Comparison of ENCODE assay signal across 11 cellular contexts in genomic region chr11:118176400-118177134, GRCh38. TPM values are rescaled to one million over a fixed set of nuclear protein-coding genes. Genes with fewer than 3 reads are reported as not detected.
DNase-seq lines count a peak whose midpoint lies in the region; ATAC-seq, FAIRE-seq and TF ChIP-seq lines count a peak whose summit lies in the region.
"Had no signal": no experiment of that assay in that cellular context is flagged by ENCODE, and none has a peak within 500 bp of the region (broad histone marks: within the 10 kb centered on the region; RNA-seq: fewer than 3 reads in every experiment).

Gene SCN2B (minus strand): TSS chr11:118176639. CDS start chr11:118176431, 208 bp downstream.

- H2BK5ac ChIP-seq in IMR-90 (ENCODE audit: low read depth, low read length, poor library complexity, severe bottlenecking), result no peak within 1 kb of the TSS

- H4K8ac ChIP-seq in IMR-90 (ENCODE audit: low read depth in 2 of 2, low read length in 2 of 2), result no peak within 1 kb of the TSS; a peak in 1 of 4 replicates

- H3K9ac ChIP-seq in IMR-90 (ENCODE audit: low read depth, low read length) (peak within 1 kb of the TSS; percentile 49; the same call in 1 of the 2 replicates), keratinocyte (ENCODE audit: control insufficient read depth, extremely low read depth, insufficient read depth, low read length) (peak within 1 kb of the TSS; percentile 55), skeletal muscle tissue (ENCODE audit: low read depth in 1 of 3, low read length in 3 of 3) (peak within 1 kb of the TSS; percentile 81 to 97 (median 85))

- no peak within 1 kb of the TSS for H2BK20ac ChIP-seq in IMR-90 (ENCODE audit: low read depth, low read length)

- TF ChIP-seq POLR2A in IMR-90 (IDR thresholded peaks at IDR 0.05; ENCODE audit: low read depth, low read length), result no peak

- no peak within 1 kb of the TSS for H3K27ac Mint-ChIP-seq in natural killer cell
- H3K27ac Mint-ChIP-seq: dendritic cell treated with granulocyte-macrophage colony-stimulating factor and Interleukin-4, amounts not matched to agents 40 ng/mL and 50 ng/mL, for 4 days had no signal

- no peak within 1 kb of the TSS for H3K14ac ChIP-seq in IMR-90 (replicated peaks; ENCODE audit: low read depth, low read length)

- peaks cover 10% of the 10 kb centered on the region for H3K27me3 ChIP-seq in IMR-90 (ENCODE audit: control insufficient read depth, insufficient read depth, low read length)
- no peaks in the 10 kb centered on the region for H3K27me3 ChIP-seq in keratinocyte (ENCODE audit: control insufficient read depth, extremely low read depth, insufficient read depth, low read length)
- no peaks in the 10 kb centered on the region for H3K27me3 ChIP-seq in skeletal muscle tissue (ENCODE audit: control insufficient read depth in 3 of 3, insufficient read depth in 3 of 3, low read length in 3 of 3)

- H3K9me3 ChIP-seq in IMR-90 (ENCODE audit: control insufficient read depth, insufficient read depth, low read length), result no peaks in the 10 kb centered on the region
- no peaks in the 10 kb centered on the region for H3K9me3 ChIP-seq in keratinocyte (ENCODE audit: control insufficient read depth, low read depth, low read length)
- no peaks in the 10 kb centered on the region for H3K9me3 ChIP-seq in skeletal muscle tissue (ENCODE audit: control insufficient read depth in 3 of 3, low read length in 3 of 3)
- H3K9me3 ChIP-seq: SJSA1 had no signal

- CTCF ChIA-PET in IMR-90 (lab: Yijun Ruan, JAX), result interaction anchor here (1.2 kb wide), 1 partner anchor 22 kb away, joined by 3 read pairs; no protein-coding TSS in a partner anchor

- POLR2A ChIA-PET in IMR-90 (lab: Charles Lee; ENCODE audit: unreplicated experiment), result no interaction called here

- H4K20me1 ChIP-seq in IMR-90 (ENCODE audit: insufficient read depth, low read length) (no peaks in the 10 kb centered on the region), keratinocyte (ENCODE audit: control insufficient read depth, extremely low read depth, insufficient read depth, low read length) (no peaks in the 10 kb centered on the region)

- DNase-seq in IMR-90 (peak; percentile 7), cerebellum (ENCODE audit: low spot score) (peak; percentile 89), keratinocyte (ENCODE audit: low read depth, low spot score) (no peak), natural killer cell (no peak), activated T-cell treated with anti-CD3 and anti-CD28 coated beads for 4 hours (no peak)
- DNase-seq: NCI-H146 had no signal

- no TSS peak for BruUV-seq in IMR-90 (replicated peaks; lab: Mats Ljungman, UMichigan)

- peak within 1 kb of the TSS; percentile 75 for H3K4me2 ChIP-seq in IMR-90 (ENCODE audit: low read depth, low read length)
- H3K4me2 ChIP-seq in keratinocyte (ENCODE audit: control insufficient read depth, extremely low read depth, insufficient read depth, low read depth, low read length), result peak within 1 kb of the TSS; percentile 87

- intact Hi-C loops in IMR-90 (cut with micrococcal nuclease), result no loop called here
- intact Hi-C loops in natural killer cell (cut with micrococcal nuclease), result loop anchor here (10.0 kb wide), 1 partner anchor 372 kb away; no protein-coding TSS in a partner anchor

- in situ Hi-C loops in IMR-90 (cut with MboI; ENCODE audit: low sequenced_read_pairs), result no loop called here

- WGBS in IMR-90 (ENCODE audit: extremely low coverage in 2 of 2, insufficient read length in 1 of 2), 2 experiments, result no CpG with 5 or more reads among the region's 10 CpGs

- no peak within 1 kb of the TSS for H3K4ac ChIP-seq in IMR-90 (ENCODE audit: low read depth, low read length)

- H4K91ac ChIP-seq in IMR-90 (ENCODE audit: insufficient read depth, low read depth, low read length), result peak within 1 kb of the TSS; percentile 31; the same call in 1 of the 2 replicates

- no peak for FAIRE-seq in keratinocyte (lab: Jason Lieb, UNC)

- H2BK120ac ChIP-seq in IMR-90 (ENCODE audit: low read depth, low read length), result no peak within 1 kb of the TSS

- TF ChIP-seq CTCF in IMR-90 (conservative IDR thresholded peaks at IDR 0.05; ENCODE audit: low read depth, low read length), result no peak
- TF ChIP-seq CTCF in keratinocyte (optimal IDR thresholded peaks at IDR 0.05 in 1 of 3, IDR thresholded peaks at IDR 0.05 in 1 of 3, conservative IDR thresholded peaks at IDR 0.05 in 1 of 3; ENCODE audit: extremely low read depth in 1 of 3, insufficient read depth in 2 of 3, low read length in 3 of 3), result no peak
- no peak for TF ChIP-seq CTCF in natural killer cell (IDR thresholded peaks at IDR 0.05)

- H3K36me3 ChIP-seq in IMR-90 (ENCODE audit: control insufficient read depth, insufficient read depth, low read length), result no peaks in the 10 kb centered on the region
- no peaks in the 10 kb centered on the region for H3K36me3 ChIP-seq in keratinocyte (ENCODE audit: control insufficient read depth in 2 of 2, extremely low read depth in 1 of 2, insufficient read depth in 2 of 2, low read length in 2 of 2)
- H3K36me3 ChIP-seq in skeletal muscle tissue (ENCODE audit: control insufficient read depth in 3 of 3, insufficient read depth in 3 of 3, low read length in 3 of 3), result no peaks in the 10 kb centered on the region
- H3K36me3 ChIP-seq: SJSA1 had no signal

- H3K4me1 Mint-ChIP-seq in natural killer cell, result no peaks in the 10 kb centered on the region

- no peak within 1 kb of the TSS; the same call in 1 of the 2 replicates for H3K56ac ChIP-seq in IMR-90 (ENCODE audit: extremely low read depth, insufficient read depth, low read length)

- H3K9me1 ChIP-seq in IMR-90 (ENCODE audit: insufficient read depth, low read length) (no peaks in the 10 kb centered on the region), keratinocyte (ENCODE audit: control insufficient read depth, extremely low read depth, insufficient read depth, low read length) (peaks cover 5% of the 10 kb centered on the region)

- no peak within 1 kb of the TSS for H3K23ac ChIP-seq in IMR-90 (ENCODE audit: low read depth, low read length)

- TF ChIP-seq RAD21 in IMR-90 (IDR thresholded peaks at IDR 0.05; ENCODE audit: low read length), result no peak

- H2AFZ ChIP-seq in IMR-90 (replicated peaks; ENCODE audit: low read length, poor library complexity) (no peak within 1 kb of the TSS), keratinocyte (ENCODE audit: control insufficient read depth, low read length) (peak within 1 kb of the TSS; percentile 92)

- ATAC-seq in IMR-90 (ENCODE audit: low read depth) (no peak), GM21786 (IDR thresholded peaks at IDR 0.05; ENCODE audit: unreplicated experiment) (no peak), natural killer cell (no peak), GM18498 (IDR thresholded peaks at IDR 0.05; ENCODE audit: unreplicated experiment) (no peak)

- H3K79me1 ChIP-seq in IMR-90 (ENCODE audit: low read depth in 1 of 2, low read length in 2 of 2), result no peaks in the 10 kb centered on the region

- H3K4me1 ChIP-seq in IMR-90 (ENCODE audit: control insufficient read depth, insufficient read depth, low read length) (peaks cover 5% of the 10 kb centered on the region; the same call in 1 of the 2 replicates), keratinocyte (ENCODE audit: control insufficient read depth, extremely low read depth, insufficient read depth, low read length) (peaks cover 38% of the 10 kb centered on the region), skeletal muscle tissue (ENCODE audit: control insufficient read depth in 3 of 3, insufficient read depth in 3 of 3, low read length in 3 of 3) (peaks cover 18 to 44% (median 42%) of the 10 kb centered on the region in 3 donors)
- H3K4me1 ChIP-seq: SJSA1 had no signal

- no peaks in the 10 kb centered on the region for H3K9me3 Mint-ChIP-seq in natural killer cell
- H3K9me3 Mint-ChIP-seq: dendritic cell treated with granulocyte-macrophage colony-stimulating factor and Interleukin-4, amounts not matched to agents 40 ng/mL and 50 ng/mL, for 4 days had no signal

- H2BK15ac ChIP-seq in IMR-90 (ENCODE audit: low read depth, low read length), result no peak within 1 kb of the TSS

- peak within 1 kb of the TSS; percentile 57; the same call in 1 of the 2 replicates for H3K18ac ChIP-seq in IMR-90 (ENCODE audit: low read depth, low read length)

- no peak within 1 kb of the TSS for H3K4me3 Mint-ChIP-seq in natural killer cell
- H3K4me3 Mint-ChIP-seq: dendritic cell treated with granulocyte-macrophage colony-stimulating factor and Interleukin-4, amounts not matched to agents 40 ng/mL and 50 ng/mL, for 4 days had no signal

- H3K27ac ChIP-seq in IMR-90 (ENCODE audit: insufficient read depth, low read length) (peak within 1 kb of the TSS; percentile 61), keratinocyte (ENCODE audit: control insufficient read depth, insufficient read depth, low read length) (peak within 1 kb of the TSS; percentile 73), skeletal muscle tissue (ENCODE audit: low read depth, low read length) (peak within 1 kb of the TSS; percentile 76)
- H3K27ac ChIP-seq: SJSA1 had no signal

- peak within 1 kb of the TSS; percentile 48; the same call in 1 of the 2 replicates for H4K5ac ChIP-seq in IMR-90 (ENCODE audit: low read depth, low read length)

- dilution Hi-C loops in IMR-90 (cut with HindIII; ENCODE audit: low sequenced_read_pairs, unreplicated experiment), result no loop called here
- dilution Hi-C loops in keratinocyte (cut with MboI; ENCODE audit: extremely low pct_ligation_motif_present, low sequenced_read_pairs), result no loop called here

- no peak within 1 kb of the TSS for H2AK5ac ChIP-seq in IMR-90 (ENCODE audit: low read depth, low read length)

- peak within 1 kb of the TSS; percentile 29; the same call in 1 of the 2 replicates for H3K4me3 ChIP-seq in IMR-90 (ENCODE audit: insufficient read depth, low read depth, low read length)
- H3K4me3 ChIP-seq in keratinocyte (ENCODE audit: control insufficient read depth in 2 of 3, extremely low read depth in 1 of 3, insufficient read depth in 2 of 3, low read depth in 1 of 3, low read length in 3 of 3), result peak within 1 kb of the TSS in 2 of 3 experiments; percentile 49 to 51
- H3K4me3 ChIP-seq in skeletal muscle tissue (ENCODE audit: low read length in 3 of 3), result peak within 1 kb of the TSS; percentile 79 to 86 (median 81)
- H3K4me3 ChIP-seq: SJSA1 had no signal

- H2AK9ac ChIP-seq in IMR-90 (replicated peaks; ENCODE audit: low read depth, low read length, poor library complexity), result no peak within 1 kb of the TSS

- H3K79me2 ChIP-seq in keratinocyte (ENCODE audit: control insufficient read depth, insufficient read depth, low read length), result no peaks in the 10 kb centered on the region

- H3K36me3 Mint-ChIP-seq in natural killer cell, result no peaks in the 10 kb centered on the region

- H3K27me3 Mint-ChIP-seq in natural killer cell (ENCODE audit: low read depth in 2 of 2), result peaks cover 18 to 21% of the 10 kb centered on the region in 2 donors

RNA-seq across cellular contexts. Expression of gene SCN2B, which starts in this region (rescaled TPM):
- total RNA-seq in IMR-90 (2012; rRNA removed) (under 0.01 TPM in 2 replicates), cerebellum (4.2 TPM), skeletal muscle tissue (2.1 TPM), natural killer cell (not detected)
- polyA plus RNA-seq in IMR-90 (2012; rRNA removed) (0.05 and 0.10 TPM in 2 replicates), keratinocyte (0.48 to 0.59 TPM (median 0.56 TPM) in 3 replicates)
- 0.04 TPM in 2 replicates for polyA plus RNA-seq in IMR-90 (2012; cell fraction: cytosol; rRNA removed)
- polyA plus RNA-seq in IMR-90 (2012; cell fraction: nucleus; rRNA removed; ENCODE audit: low replicate concordance), result 0.01 TPM in 2 replicates
- polyA plus RNA-seq in keratinocyte (2011; ENCODE audit: low read depth), result not detected
- 0.18 and 0.22 TPM in 2 replicates for polyA plus RNA-seq in keratinocyte (2011; cell fraction: cytosol; rRNA removed)
- polyA plus RNA-seq in keratinocyte (2011; cell fraction: nucleus; rRNA removed), result 0.89 and 1.1 TPM in 2 replicates
- 0.27 and 0.46 TPM in 2 replicates for polyA plus RNA-seq in keratinocyte (2012; ENCODE audit: low replicate concordance)
- 0.66 to 1.3 TPM (median 0.89 TPM) in 3 replicates for polyA minus RNA-seq in keratinocyte
- polyA minus RNA-seq in keratinocyte (2011; cell fraction: cytosol; rRNA and poly(A)+ RNA removed), result not detected
- 0.95 and 1.8 TPM in 2 replicates for polyA minus RNA-seq in keratinocyte (2011; cell fraction: nucleus; rRNA and poly(A)+ RNA removed)
- total RNA-seq: SJSA1 had no signal

Comparison
In these comparisons a context has a peak if more than half of its experiments do, and no peak if none do; other contexts are left out.
1. Peak in DNase-seq, H3K4me3 ChIP-seq, H3K27ac ChIP-seq, H3K9ac ChIP-seq and H3K4me2 ChIP-seq in IMR-90; RNA of the gene not detected or under 1 TPM.
2. H3K4me3 ChIP-seq: peak in every context shown above with its lines; median percentile 81 in skeletal muscle tissue; 50 in keratinocyte; 29 in IMR-90.